8 cellular contexts compared by ENCODE assay signal in the genomic region with DNA sequence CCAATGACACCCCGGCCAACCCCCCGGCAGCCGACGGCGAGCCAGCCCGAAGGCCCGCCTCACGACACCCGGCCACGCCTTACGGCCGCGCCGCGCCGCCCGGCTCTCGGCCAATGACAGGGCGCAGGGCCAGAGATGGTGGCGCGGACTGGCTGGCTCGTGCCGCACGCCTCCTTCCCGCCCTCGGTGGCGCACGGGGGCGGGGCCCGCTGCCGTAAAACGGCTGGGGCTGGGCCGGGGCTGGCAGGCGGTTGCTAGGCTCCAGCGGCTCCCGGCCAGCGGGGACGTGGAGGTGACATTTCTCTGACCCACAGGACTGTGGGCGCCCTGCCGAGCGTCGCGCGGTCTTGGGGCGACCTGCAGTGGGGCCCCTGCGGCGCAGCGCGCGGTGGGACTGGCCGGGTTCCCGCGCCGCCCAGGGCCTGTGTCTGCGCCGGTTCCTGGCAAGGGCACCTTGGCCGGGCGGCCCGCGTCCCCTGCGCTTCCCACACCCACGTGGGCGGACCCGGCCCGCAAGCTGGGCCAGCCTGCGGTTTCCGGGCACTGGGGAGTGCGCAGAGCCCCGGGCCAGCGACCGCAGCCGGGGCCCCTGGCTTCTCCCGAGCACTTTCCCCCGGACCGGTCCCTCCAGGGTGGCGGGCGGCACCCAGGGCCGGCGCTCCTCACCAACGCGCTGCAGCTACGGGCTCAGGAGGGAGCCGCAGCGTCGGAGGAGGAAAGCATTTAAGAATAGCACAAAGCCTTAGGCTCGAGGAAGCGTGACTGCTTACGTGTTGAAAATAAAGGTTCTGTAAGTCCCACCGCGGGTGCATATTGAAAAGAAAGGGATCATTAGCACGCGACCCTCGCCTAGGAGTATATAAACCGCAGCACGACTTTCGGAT. TPM values are rescaled to one million over a fixed set of nuclear protein-coding genes. Genes with fewer than 3 reads are reported as not detected.
DNase-seq lines count a peak whose midpoint lies in the region; ATAC-seq and TF ChIP-seq lines count a peak whose summit lies in the region.

Gene MPC1 (minus strand): TSS at position 8 of the 884 bp plus-strand sequence. CDS start 64 bp downstream, outside the sequence.

- H3K9me3 ChIP-seq in SK-N-SH, result no peaks in the 10 kb centered on the region

- H3K4me1 ChIP-seq in SK-N-SH (ENCODE audit: control insufficient read depth in 1 of 2, insufficient read depth in 2 of 2, low read depth in 1 of 2, low read length in 1 of 2), result peaks cover 0 to 2% of the 10 kb centered on the region in 2 experiments; a peak in 1 of 4 replicates

- no peak for TF ChIP-seq RAD21 in SK-N-SH (IDR thresholded peaks at IDR 0.05; ENCODE audit: low read length)

- DNase-seq in GM10248 (ENCODE audit: extremely low spot score) (peak; percentile 97), NCI-H1092 (lab: John Stamatoyannopoulos, UW) (peak; percentile 98), SK-N-SH (peak; percentile 97), germinal center (ENCODE audit: low spot score) (peak; percentile 97), non-pigmented ciliary epithelial cell (ENCODE audit: low read depth) (peak; percentile 64), substantia nigra (lab: John Stamatoyannopoulos, UW) (peak; percentile 70 to 99 (median 93))
- peak; percentile 96 for DNase-seq in activated naive CD4-positive, alpha-beta T cell treated with anti-CD3 and anti-CD28 coated beads, Interleukin-2, amount 50 U/mL, for 16 hours

- H2AFZ ChIP-seq in SK-N-SH (ENCODE audit: low read depth), result peak within 1 kb of the TSS; percentile 98

- no peak; a peak in 1 of 4 replicates for TF ChIP-seq EP300 in SK-N-SH (IDR thresholded peaks at IDR 0.05; ENCODE audit: borderline replicate concordance in 1 of 2, low read depth in 1 of 2, low read length in 1 of 2)

- no peaks in the 10 kb centered on the region for H4K20me1 ChIP-seq in SK-N-SH (ENCODE audit: insufficient read depth)

- H3K36me3 ChIP-seq in SK-N-SH (replicated peaks in 1 of 2; ENCODE audit: control insufficient read depth in 1 of 2, insufficient read depth in 2 of 2, low read length in 1 of 2), result no peaks in the 10 kb centered on the region

- WGBS in SK-N-SH (ENCODE audit: low lambda C conversion rate), result under 1% methylated on average over 23 of the region's 96 CpGs

- no peaks in the 10 kb centered on the region for H3K79me2 ChIP-seq in SK-N-SH (ENCODE audit: insufficient read depth)

- TF ChIP-seq CTCF in GM10248 (IDR thresholded peaks at IDR 0.05; ENCODE audit: control extremely low read depth, extremely low read depth, low read depth, missing control alignments) (no peak), SK-N-SH (IDR thresholded peaks at IDR 0.05) (no peak)

- H3K4me3 ChIP-seq in SK-N-SH (ENCODE audit: low read depth in 2 of 2, low read length in 1 of 2), result peak within 1 kb of the TSS; percentile 91 to 96

- CTCF ChIA-PET in GM10248 (lab: Yijun Ruan, JAX) (interaction anchor here (1.2 to 10.5 kb wide), 4 partner anchors 16 to 70 kb away, joined by 3 to 76 read pairs (median 4); no protein-coding TSS in a partner anchor), SK-N-SH (lab: Yijun Ruan, JAX) (interaction anchor here (1.2 kb wide), 1 partner anchor 17 kb away, joined by 5 read pairs; no protein-coding TSS in a partner anchor)

- ATAC-seq in HG02610 (IDR thresholded peaks at IDR 0.05; ENCODE audit: unreplicated experiment), result peak; percentile 89

- peaks cover 16% of the 10 kb centered on the region for H3F3A ChIP-seq in SK-N-SH (replicated peaks; ENCODE audit: insufficient read depth)

- H3K4me2 ChIP-seq in SK-N-SH, result peak within 1 kb of the TSS; percentile 98

- H3K9ac ChIP-seq in SK-N-SH, result peak within 1 kb of the TSS; percentile 70; the same call in 1 of the 2 replicates

- POLR2A ChIA-PET in GM10248 (lab: Yijun Ruan, JAX), result no interaction called here
- POLR2A ChIA-PET in SK-N-SH (lab: Yijun Ruan, JAX), result interaction anchor here (0.6 kb wide), 1 partner anchor 1264 kb away, joined by 3 read pairs; no protein-coding TSS in a partner anchor

- H3K27ac ChIP-seq in SK-N-SH (ENCODE audit: low read depth in 2 of 2, low read length in 1 of 2), result peak within 1 kb of the TSS; percentile 87 to 90
- H3K27ac ChIP-seq in substantia nigra (ENCODE audit: low read depth, low read length, poor library complexity, severe bottlenecking), result peak within 1 kb of the TSS; percentile 82

- H3K27me3 ChIP-seq in SK-N-SH (ENCODE audit: insufficient read depth), result no peaks in the 10 kb centered on the region

- H3K9me2 ChIP-seq in SK-N-SH, result 0 out of 2 replicates have a peak, but pooled peaks cover 3% of the 10 kb centered on the region

TF ChIP-seq in SK-N-SH, 30 proteins besides CTCF, POLR2A, EP300 and RAD21 (continues in another document):
- TF ChIP-seq NFIC (IDR thresholded peaks at IDR 0.05; ENCODE audit: borderline replicate concordance) (no peak; the same call in 1 of the 2 replicates), YY1 (IDR thresholded peaks at IDR 0.05; ENCODE audit: low read depth) (no peak), SMC3 (IDR thresholded peaks at IDR 0.05; ENCODE audit: low read depth, low read length) (no peak), TAF1 (IDR thresholded peaks at IDR 0.05; ENCODE audit: borderline replicate concordance, low read depth, low read length) (peak; percentile 58), TCF12 (IDR thresholded peaks at IDR 0.05) (no peak), MXI1 (IDR thresholded peaks at IDR 0.05; ENCODE audit: low read depth, low read length) (peak; percentile 95), RFX5 (IDR thresholded peaks at IDR 0.05; ENCODE audit: low read length) (0 out of 2 replicates have a peak, but pooled peaks have one; percentile 65), ELF1 (IDR thresholded peaks at IDR 0.05) (no peak), TEAD4 (IDR thresholded peaks at IDR 0.05; ENCODE audit: borderline replicate concordance, insufficient read depth) (0 out of 2 replicates have a peak, but pooled peaks have one; percentile 8), NRF1 (IDR thresholded peaks at IDR 0.05; ENCODE audit: low read depth, low read length) (peak; percentile 35), SIN3A (IDR thresholded peaks at IDR 0.05; ENCODE audit: borderline replicate concordance, low read depth, low read length) (peak; percentile 25; the same call in 1 of the 2 replicates), RXRA (IDR thresholded peaks at IDR 0.05; ENCODE audit: borderline replicate concordance, low read depth) (no peak), FOXJ3 (CRISPR knock-in tag; IDR thresholded peaks at IDR 0.05) (no peak), RCOR1 (IDR thresholded peaks at IDR 0.05; ENCODE audit: low read length) (no peak), USF2 (IDR thresholded peaks at IDR 0.05; ENCODE audit: borderline replicate concordance, low read depth, low read length) (no peak), EZH2phosphoT487 (IDR thresholded peaks at IDR 0.05; ENCODE audit: borderline replicate concordance, low read depth) (no peak)
- TF ChIP-seq, protein P1, sequence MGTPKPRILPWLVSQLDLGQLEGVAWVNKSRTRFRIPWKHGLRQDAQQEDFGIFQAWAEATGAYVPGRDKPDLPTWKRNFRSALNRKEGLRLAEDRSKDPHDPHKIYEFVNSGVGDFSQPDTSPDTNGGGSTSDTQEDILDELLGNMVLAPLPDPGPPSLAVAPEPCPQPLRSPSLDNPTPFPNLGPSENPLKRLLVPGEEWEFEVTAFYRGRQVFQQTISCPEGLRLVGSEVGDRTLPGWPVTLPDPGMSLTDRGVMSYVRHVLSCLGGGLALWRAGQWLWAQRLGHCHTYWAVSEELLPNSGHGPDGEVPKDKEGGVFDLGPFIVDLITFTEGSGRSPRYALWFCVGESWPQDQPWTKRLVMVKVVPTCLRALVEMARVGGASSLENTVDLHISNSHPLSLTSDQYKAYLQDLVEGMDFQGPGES (IDR thresholded peaks at IDR 0.05; ENCODE audit: low read depth, low read length), result peak; percentile 38; the same call in 1 of the 2 replicates
- TF ChIP-seq, protein P2, sequence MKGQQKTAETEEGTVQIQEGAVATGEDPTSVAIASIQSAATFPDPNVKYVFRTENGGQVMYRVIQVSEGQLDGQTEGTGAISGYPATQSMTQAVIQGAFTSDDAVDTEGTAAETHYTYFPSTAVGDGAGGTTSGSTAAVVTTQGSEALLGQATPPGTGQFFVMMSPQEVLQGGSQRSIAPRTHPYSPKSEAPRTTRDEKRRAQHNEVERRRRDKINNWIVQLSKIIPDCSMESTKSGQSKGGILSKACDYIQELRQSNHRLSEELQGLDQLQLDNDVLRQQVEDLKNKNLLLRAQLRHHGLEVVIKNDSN (IDR thresholded peaks at IDR 0.05; ENCODE audit: borderline replicate concordance, low read depth), result 0 out of 2 replicates have a peak, but pooled peaks have one; percentile 17
- TF ChIP-seq, protein P3, sequence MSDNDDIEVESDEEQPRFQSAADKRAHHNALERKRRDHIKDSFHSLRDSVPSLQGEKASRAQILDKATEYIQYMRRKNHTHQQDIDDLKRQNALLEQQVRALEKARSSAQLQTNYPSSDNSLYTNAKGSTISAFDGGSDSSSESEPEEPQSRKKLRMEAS (IDR thresholded peaks at IDR 0.05; ENCODE audit: low read depth), result peak; percentile 61
- TF ChIP-seq, protein P4, sequence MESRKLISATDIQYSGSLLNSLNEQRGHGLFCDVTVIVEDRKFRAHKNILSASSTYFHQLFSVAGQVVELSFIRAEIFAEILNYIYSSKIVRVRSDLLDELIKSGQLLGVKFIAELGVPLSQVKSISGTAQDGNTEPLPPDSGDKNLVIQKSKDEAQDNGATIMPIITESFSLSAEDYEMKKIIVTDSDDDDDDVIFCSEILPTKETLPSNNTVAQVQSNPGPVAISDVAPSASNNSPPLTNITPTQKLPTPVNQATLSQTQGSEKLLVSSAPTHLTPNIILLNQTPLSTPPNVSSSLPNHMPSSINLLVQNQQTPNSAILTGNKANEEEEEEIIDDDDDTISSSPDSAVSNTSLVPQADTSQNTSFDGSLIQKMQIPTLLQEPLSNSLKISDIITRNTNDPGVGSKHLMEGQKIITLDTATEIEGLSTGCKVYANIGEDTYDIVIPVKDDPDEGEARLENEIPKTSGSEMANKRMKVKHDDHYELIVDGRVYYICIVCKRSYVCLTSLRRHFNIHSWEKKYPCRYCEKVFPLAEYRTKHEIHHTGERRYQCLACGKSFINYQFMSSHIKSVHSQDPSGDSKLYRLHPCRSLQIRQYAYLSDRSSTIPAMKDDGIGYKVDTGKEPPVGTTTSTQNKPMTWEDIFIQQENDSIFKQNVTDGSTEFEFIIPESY (IDR thresholded peaks at IDR 0.05; ENCODE audit: borderline replicate concordance, low read depth), result no peak

RNA-seq across cellular contexts. Expression of gene MPC1, which starts in this region (rescaled TPM):
- polyA plus RNA-seq in SK-N-SH (2012; rRNA removed), result 13.6 and 13.7 TPM in 2 replicates
- 16.0 and 18.7 TPM in 2 replicates for polyA plus RNA-seq in SK-N-SH (2012; cell fraction: cytosol; rRNA removed)
- polyA plus RNA-seq in SK-N-SH (2012; cell fraction: nucleus; rRNA removed), result 4.5 and 10.0 TPM in 2 replicates

Comparison
In these comparisons a context has a peak if more than half of its experiments do, and no peak if none do; other contexts are left out.
1. Peak in every context shown above with its lines: DNase-seq, ATAC-seq, H3K4me3 ChIP-seq and H3K27ac ChIP-seq.